ENCODE assay signal across 9 cellular contexts in genomic region chr2:101089419-101089818, GRCh38.
DNase-seq lines count a peak whose midpoint lies in the region; ATAC-seq and TF ChIP-seq lines count a peak whose summit lies in the region.
"Had no signal": no experiment of that assay in that cellular context is flagged by ENCODE, and none has a peak within 500 bp of the region (broad histone marks: within the 10 kb centered on the region; RNA-seq: fewer than 3 reads in every experiment).

No MANE protein-coding gene starts in this region.

- H3K4me3 Mint-ChIP-seq in activated T-helper 17 cell treated with anti-CD3 and anti-CD28 coated beads, Interleukin-2, amount 50 U/mL, for 72 hours: no peak overlapping the region
- H3K4me3 Mint-ChIP-seq: nephron had no signal

- H3K4me1 ChIP-seq in right atrium auricular region: peaks cover 0 to 3% of the 10 kb centered on the region in 2 donors

- H3K9me3 ChIP-seq in right atrium auricular region: no peaks in the 10 kb centered on the region

- no peaks in the 10 kb centered on the region for H3K4me1 Mint-ChIP-seq in activated T-helper 17 cell treated with anti-CD3 and anti-CD28 coated beads, Interleukin-2, amount 50 U/mL, for 72 hours
- H3K4me1 Mint-ChIP-seq: nephron had no signal

- H3K27me3 Mint-ChIP-seq in activated T-helper 17 cell treated with anti-CD3 and anti-CD28 coated beads, Interleukin-2, amount 50 U/mL, for 72 hours: peaks cover 5% of the 10 kb centered on the region

- H3K36me3 Mint-ChIP-seq in activated T-helper 17 cell treated with anti-CD3 and anti-CD28 coated beads, Interleukin-2, amount 50 U/mL, for 72 hours (ENCODE audit: low read depth): no peaks in the 10 kb centered on the region

- H3K27me3 ChIP-seq in right atrium auricular region: no peaks in the 10 kb centered on the region

- H3K36me3 ChIP-seq in right atrium auricular region: no peaks in the 10 kb centered on the region

- H3K4me3 ChIP-seq in right atrium auricular region: no peak overlapping the region

- no peak for TF ChIP-seq CTCF in right atrium auricular region (IDR thresholded peaks at IDR 0.05)

- no peaks in the 10 kb centered on the region for H3K9me3 Mint-ChIP-seq in activated T-helper 17 cell treated with anti-CD3 and anti-CD28 coated beads, Interleukin-2, amount 50 U/mL, for 72 hours

- H3K27ac Mint-ChIP-seq in activated T-helper 17 cell treated with anti-CD3 and anti-CD28 coated beads, Interleukin-2, amount 50 U/mL, for 72 hours: no peak overlapping the region
- H3K27ac Mint-ChIP-seq: nephron had no signal

- ATAC-seq in GM18511 (IDR thresholded peaks at IDR 0.05; ENCODE audit: unreplicated experiment) (peak; percentile 95), GM19468 (IDR thresholded peaks at IDR 0.05; ENCODE audit: extremely low read depth, unreplicated experiment) (peak; percentile 36), HG03045 (IDR thresholded peaks at IDR 0.05; ENCODE audit: unreplicated experiment) (peak; percentile 91)
- ATAC-seq in activated T-helper 17 cell treated with anti-CD3 and anti-CD28 coated beads, Interleukin-2, amount 50 U/mL, for 72 hours (replicated peaks): peak; percentile 98

- DNase-seq in right atrium auricular region (ENCODE audit: low spot score): no peak
- no peak for DNase-seq in NCI-H1694 treated with DMSO at 0.1 percent for 48 hours (lab: John Stamatoyannopoulos, UW)
- DNase-seq in T-helper 2 cell: no peak
- DNase-seq in iPS-NIHi11 (ENCODE audit: low spot score): no peak

- no peak overlapping the region for H3K27ac ChIP-seq in right atrium auricular region

Comparison
In these comparisons a context has a peak if more than half of its experiments do, and no peak if none do; other contexts are left out.
1. ATAC-seq: peak in every context shown above with its lines; median percentile 98 in activated T-helper 17 cell treated with anti-CD3 and anti-CD28 coated beads, Interleukin-2, amount 50 U/mL, for 72 hours; 95 in GM18511; 91 in HG03045; 36 in GM19468.